ENCODE assay signal across 22 cellular contexts in genomic region chr19:7627166-7627565, GRCh38. TPM values are rescaled to one million over a fixed set of nuclear protein-coding genes. Genes with fewer than 3 reads are reported as not detected.
A peak's percentile ranks its signal among the peaks of the same experiment; 100 is the strongest.
DNase-seq lines count a peak whose midpoint lies in the region; ATAC-seq, FAIRE-seq and TF ChIP-seq lines count a peak whose summit lies in the region.
"Had no signal": no experiment of that assay in that cellular context is flagged by ENCODE, and none has a peak within 500 bp of the region (broad histone marks: within the 10 kb centered on the region; RNA-seq: fewer than 3 reads in every experiment).

No MANE protein-coding gene starts in this region.

- peak overlapping the region; percentile 95 for H3K4me3 Mint-ChIP-seq in MCF 10A (ENCODE audit: unreplicated experiment)
- H3K4me3 Mint-ChIP-seq in astrocyte (ENCODE audit: unreplicated experiment) = peak overlapping the region; percentile 34
- peak overlapping the region; percentile 99 for H3K4me3 Mint-ChIP-seq in nephron progenitor cell

- DNase-seq in MCF 10A (ENCODE audit: unreplicated experiment) (no peak), mammary epithelial cell (no peak), astrocyte (ENCODE audit: low read depth) (no peak), nephron progenitor cell (no peak), occipital lobe (lab: John Stamatoyannopoulos, UW) (no peak), lower leg skin (ENCODE audit: low spot score in 2 of 2) (no peak)
- DNase-seq: COR-L47, DMS153, IMR-90, MV-4-11, NCI-H1417 treated with DMSO at 0.1 percent for 48 hours, NCI-H2029, NCI-H524, Peyer's patch, SHP77 had no signal

- H3K79me2 ChIP-seq in mammary epithelial cell (ENCODE audit: insufficient read depth, low read length) (peaks cover 67% of the 10 kb centered on the region), astrocyte (ENCODE audit: insufficient read depth, low read length) (peaks cover 65% of the 10 kb centered on the region)

- peaks cover 7% of the 10 kb centered on the region for H3K36me3 ChIP-seq in mammary epithelial cell (ENCODE audit: insufficient read depth, low read length)
- peaks cover 4% of the 10 kb centered on the region for H3K36me3 ChIP-seq in astrocyte (ENCODE audit: insufficient read depth, low read length)

- H3K9me3 Mint-ChIP-seq in MCF 10A (ENCODE audit: unreplicated experiment) (no peaks in the 10 kb centered on the region), astrocyte (ENCODE audit: unreplicated experiment) (peaks cover 1% of the 10 kb centered on the region), nephron progenitor cell (no peaks in the 10 kb centered on the region)

- H3K27me3 Mint-ChIP-seq in MCF 10A (ENCODE audit: insufficient read depth, unreplicated experiment) (no peaks in the 10 kb centered on the region), astrocyte (ENCODE audit: low read depth, unreplicated experiment) (no peaks in the 10 kb centered on the region), nephron progenitor cell (ENCODE audit: low read depth, poor library complexity) (no peaks in the 10 kb centered on the region)

- peaks cover 23% of the 10 kb centered on the region for H3K4me1 Mint-ChIP-seq in MCF 10A (ENCODE audit: insufficient read depth, unreplicated experiment)
- peaks cover 14% of the 10 kb centered on the region for H3K4me1 Mint-ChIP-seq in astrocyte (ENCODE audit: low read depth, unreplicated experiment)
- peaks cover 35% of the 10 kb centered on the region for H3K4me1 Mint-ChIP-seq in nephron progenitor cell

- H3K4me2 ChIP-seq in mammary epithelial cell (ENCODE audit: insufficient read depth, low read depth, low read length) = no peak overlapping the region
- H3K4me2 ChIP-seq in astrocyte (ENCODE audit: low read length) = no peak overlapping the region

- no TSS peak for BruUV-seq in MCF 10A (replicated peaks; lab: Mats Ljungman, UMichigan)
- BruUV-seq in mammary epithelial cell (replicated peaks; lab: Mats Ljungman, UMichigan) = no TSS peak

- H4K20me1 ChIP-seq in mammary epithelial cell (ENCODE audit: insufficient read depth, low read length) = no peaks in the 10 kb centered on the region
- H4K20me1 ChIP-seq in astrocyte (ENCODE audit: insufficient read depth, low read length) = peaks cover 17% of the 10 kb centered on the region

- H3K27me3 ChIP-seq in mammary epithelial cell (ENCODE audit: insufficient read depth, low read length) (no peaks in the 10 kb centered on the region), astrocyte (ENCODE audit: insufficient read depth, low read length) (no peaks in the 10 kb centered on the region)
- H3K27me3 ChIP-seq: Peyer's patch had no signal

- no peak for TF ChIP-seq POLR2A in lower leg skin (IDR thresholded peaks at IDR 0.05)

- H3K4me3 ChIP-seq in mammary epithelial cell (replicated peaks in 1 of 3; ENCODE audit: insufficient read depth in 1 of 3, low read depth in 2 of 3, low read length in 3 of 3) = no peak overlapping the region
- H3K4me3 ChIP-seq in astrocyte (ENCODE audit: insufficient read depth, low read depth, low read length) = no peak overlapping the region
- no peak overlapping the region for H3K4me3 ChIP-seq in lower leg skin (ENCODE audit: low read depth, poor library complexity, severe bottlenecking)
- H3K4me3 ChIP-seq: GM12878, Peyer's patch had no signal

- dilution Hi-C loops in mammary epithelial cell (cut with HindIII; ENCODE audit: low sequenced_read_pairs) = no loop called here

- WGBS in mammary epithelial cell (ENCODE audit: low coverage, missing lambda C conversion rate) = 89% methylated on average over 20 of the region's 24 CpGs
- WGBS in lower leg skin, 2 donors = 94% methylated on average over 21 to 24 of the region's 24 CpGs

- in situ Hi-C loops in mammary epithelial cell (cut with MboI; ENCODE audit: low sequenced_read_pairs in 2 of 2) = no loop called here

- intact Hi-C loops in MCF 10A (cut with micrococcal nuclease) (no loop called here), mammary epithelial cell (cut with micrococcal nuclease) (no loop called here), lower leg skin (cut with DNase I; ENCODE audit: low total_unique reads) (no loop called here)

- H2AFZ ChIP-seq in mammary epithelial cell (ENCODE audit: low read depth, low read length) (no peak overlapping the region), astrocyte (ENCODE audit: low read depth, low read length) (no peak overlapping the region)

- H3K9me3 ChIP-seq in mammary epithelial cell (replicated peaks; ENCODE audit: insufficient read depth, low read length) (no peaks in the 10 kb centered on the region), astrocyte (ENCODE audit: insufficient read depth, low read depth, low read length) (no peaks in the 10 kb centered on the region)
- H3K9me3 ChIP-seq: Peyer's patch had no signal

- CTCF ChIA-PET in MCF 10A (lab: Yijun Ruan, JAX) = interaction anchor here (0.9 to 1.2 kb wide), 2 partner anchors 58 to 272 kb away, joined by 5 to 6 read pairs; no protein-coding TSS in a partner anchor
- CTCF ChIA-PET in mammary epithelial cell (lab: Charles Lee; ENCODE audit: low non-redundant PET) = no interaction called here

- POLR2A ChIA-PET in MCF 10A (lab: Yijun Ruan, JAX) = interaction anchor here (0.7 to 1.3 kb wide), 4 partner anchors 8 to 27 kb away, joined by 3 to 6 read pairs (median 3); no protein-coding TSS in a partner anchor

- H3K4me1 ChIP-seq in mammary epithelial cell (ENCODE audit: insufficient read depth, low read length) (peaks cover 11% of the 10 kb centered on the region), astrocyte (ENCODE audit: insufficient read depth, low read length) (peaks cover 13% of the 10 kb centered on the region)

- ATAC-seq in HG02588 (IDR thresholded peaks at IDR 0.05; ENCODE audit: unreplicated experiment) = no peak
- ATAC-seq: GM12878 had no signal

- no peak for FAIRE-seq in astrocyte (lab: Jason Lieb, UNC)
- FAIRE-seq: GM12878, GM18507, H54 had no signal

- TF ChIP-seq CTCF in MCF 10A (IDR thresholded peaks at IDR 0.05; ENCODE audit: unreplicated experiment) (no peak), mammary epithelial cell (conservative IDR thresholded peaks at IDR 0.05 in 1 of 2, IDR thresholded peaks at IDR 0.05 in 1 of 2; ENCODE audit: extremely low read depth in 1 of 2, insufficient read depth in 1 of 2, low read depth in 1 of 2, low read length in 2 of 2) (no peak), astrocyte (IDR thresholded peaks at IDR 0.05; ENCODE audit: insufficient read depth, low read depth, low read length) (no peak), nephron progenitor cell (IDR thresholded peaks at IDR 0.05) (no peak), lower leg skin (IDR thresholded peaks at IDR 0.05) (no peak)

- H3K36me3 Mint-ChIP-seq in MCF 10A (ENCODE audit: insufficient read depth, unreplicated experiment) (peaks cover 47% of the 10 kb centered on the region), astrocyte (ENCODE audit: low read depth, unreplicated experiment) (peaks cover 10% of the 10 kb centered on the region), nephron progenitor cell (ENCODE audit: low read depth) (peaks cover 12% of the 10 kb centered on the region)

- H3K27ac ChIP-seq in mammary epithelial cell (ENCODE audit: insufficient read depth, low read depth, low read length) = no peak overlapping the region
- no peak overlapping the region for H3K27ac ChIP-seq in astrocyte (ENCODE audit: low read depth, low read length)
- H3K27ac ChIP-seq: Peyer's patch had no signal

- H3K9ac ChIP-seq in mammary epithelial cell (ENCODE audit: insufficient read depth, low read length) = no peak overlapping the region
- H3K9ac ChIP-seq in astrocyte (ENCODE audit: low read length) = no peak overlapping the region

- H3K27ac Mint-ChIP-seq in MCF 10A (ENCODE audit: low read depth, unreplicated experiment) (no peak overlapping the region), astrocyte (ENCODE audit: unreplicated experiment) (no peak overlapping the region), nephron progenitor cell (no peak overlapping the region)

RNA-seq across cellular contexts. Expression of gene XAB2, which starts 2.2 kb away (rescaled TPM):
- total RNA-seq in MCF 10A (2022) = 28.7 and 29.4 TPM in 2 replicates
- 10 to 100 TPM; 31.3 to 31.6 TPM for total RNA-seq in mammary epithelial cell
- polyA plus RNA-seq in mammary epithelial cell = 31.9 TPM
- polyA minus RNA-seq in mammary epithelial cell = 39.0 TPM
- 28.1 and 30.4 TPM in 2 replicates for total RNA-seq in astrocyte
- 18.4 TPM for total RNA-seq in occipital lobe
- total RNA-seq in lower leg skin = 10 to 100 TPM; 55.9 to 99.1 (median 67.7) TPM

RNA-seq across cellular contexts. Expression of gene PET100, which starts 2.4 kb away (rescaled TPM):
- total RNA-seq in MCF 10A (2022) = 53.9 and 101 TPM in 2 replicates
- total RNA-seq in mammary epithelial cell = 10 to 100 TPM in 1 of 2 donors, 1 to 10 TPM in 1; 2.2 to 64.8 TPM
- 24.2 TPM for polyA plus RNA-seq in mammary epithelial cell
- polyA minus RNA-seq in mammary epithelial cell = not detected
- 94.1 and 95.8 TPM in 2 replicates for total RNA-seq in astrocyte
- total RNA-seq in occipital lobe = 14.7 TPM
- total RNA-seq in lower leg skin = 100 to 1,000 TPM in 1 of 4 donors, 10 to 100 TPM in 2, 1 to 10 TPM in 1; 9.0 to 267 (median 19.1) TPM

RNA-seq across cellular contexts. Expression of gene PCP2, which starts 6.4 kb away (rescaled TPM):
- total RNA-seq in MCF 10A (2022) = not detected in 2 replicates
- under 1 TPM in 1 of 2 donors, not detected in 1; 0.66 TPM for total RNA-seq in mammary epithelial cell
- not detected for polyA plus RNA-seq in mammary epithelial cell
- polyA minus RNA-seq in mammary epithelial cell = not detected
- not detected in 2 replicates for total RNA-seq in astrocyte
- not detected for total RNA-seq in occipital lobe
- total RNA-seq in lower leg skin = 1 to 10 TPM in 3 of 4 donors, not detected in 1; 1.1 to 6.5 (median 4.2) TPM
- total RNA-seq: IMR-90, LHCN-M2 had no signal
- polyA plus RNA-seq: AG04450, BJ, IMR-90 had no signal

RNA-seq across cellular contexts. Expression of gene STXBP2, which starts 9.7 kb away (rescaled TPM):
- 94.4 and 102 TPM in 2 replicates for total RNA-seq in MCF 10A (2022)
- 10 to 100 TPM; 34.3 to 82.0 TPM for total RNA-seq in mammary epithelial cell
- 78.1 TPM for polyA plus RNA-seq in mammary epithelial cell
- polyA minus RNA-seq in mammary epithelial cell = 108 TPM
- total RNA-seq in astrocyte = 48.6 and 49.6 TPM in 2 replicates
- total RNA-seq in occipital lobe = 3.0 TPM
- total RNA-seq in lower leg skin = 100 to 1,000 TPM in 1 of 4 donors, 10 to 100 TPM in 3; 43.8 to 109 (median 69.9) TPM

RNA-seq across cellular contexts. Expression of gene CAMSAP3, which starts 31.5 kb away (rescaled TPM):
- total RNA-seq in MCF 10A (2022) (6.7 and 9.1 TPM in 2 replicates), mammary epithelial cell (1 to 10 TPM; 3.8 to 10.0 TPM), astrocyte (2.8 and 4.1 TPM in 2 replicates), occipital lobe (17.0 TPM), lower leg skin (100 to 1,000 TPM in 3 of 4 donors, 10 to 100 TPM in 1; 75.3 to 174 (median 110) TPM)
- 5.4 TPM for polyA plus RNA-seq in mammary epithelial cell
- 0.52 TPM for polyA minus RNA-seq in mammary epithelial cell
- total RNA-seq: IMR-90, LHCN-M2 had no signal
- polyA plus RNA-seq: AG04450, BJ, IMR-90 had no signal

Comparison
In these comparisons a context has a peak if more than half of its experiments do, and no peak if none do; other contexts are left out.
1. H3K4me3 Mint-ChIP-seq: peak in every context shown above with its lines; median percentile 99 in nephron progenitor cell; 95 in MCF 10A; 34 in astrocyte.